Comparison of ENCODE assay signal across 24 cellular contexts in genomic region chr1:226474041-226474440, GRCh38.
"Had no signal": no experiment of that assay in that cellular context is flagged by ENCODE, and none has a peak within 500 bp of the region (broad histone marks: within the 10 kb centered on the region; RNA-seq: fewer than 3 reads in every experiment).

No MANE protein-coding gene starts in this region.

- H3K4me1 ChIP-seq: left lung, right lobe of liver, suprapubic skin, vagina had no signal

- H3K4me2 ChIP-seq: hepatocyte, smooth muscle cell had no signal

- H3K27ac ChIP-seq: heart left ventricle, hepatocyte, left lung, ovary, right lobe of liver, suprapubic skin, transverse colon, vagina had no signal

- H3K79me2 ChIP-seq: hepatocyte had no signal

- H3K4me3 Mint-ChIP-seq: mesothelial cell of epicardium; naive thymus-derived CD4-positive, alpha-beta T cell; nephron; stimulated activated naive CD8-positive, alpha-beta T cell treated with anti-CD3 and anti-CD28 coated beads, Interleukin-15, amount 100 ng/mL, for 72 hours had no signal

- H3K9me3 ChIP-seq: heart left ventricle, left lung, mucosa of descending colon, ovary, right lobe of liver, suprapubic skin, transverse colon, vagina had no signal

- H3K36me3 Mint-ChIP-seq: mesothelial cell of epicardium; naive thymus-derived CD4-positive, alpha-beta T cell had no signal

- H3K9me3 Mint-ChIP-seq: nephron; stimulated activated naive CD8-positive, alpha-beta T cell treated with anti-CD3 and anti-CD28 coated beads, Interleukin-15, amount 100 ng/mL, for 72 hours had no signal

- H2AFZ ChIP-seq: hepatocyte had no signal

- DNase-seq: cortex of kidney; effector CD4-positive, alpha-beta T cell; heart left ventricle; kidney; left lung; mesenchymal stem cell; mucosa of descending colon; naive thymus-derived CD4-positive, alpha-beta T cell; occipital lobe; ovary; right lobe of liver; stimulated activated CD4-positive, alpha-beta T cell treated with anti-CD3 and anti-CD28 coated beads, Interleukin-12 subunit alpha, Interleukin-12 subunit beta, amount 100 ng/mL, for 4 hours; stimulated activated CD4-positive, alpha-beta T cell treated with anti-CD3 and anti-CD28 coated beads, Interleukin-1b, Interleukin-23, amount 100 ng/mL, for 48 hours; stimulated activated CD4-positive, alpha-beta T cell treated with anti-CD3 and anti-CD28 coated beads, Interleukin-4, amount 100 ng/mL, for 1 hour; stimulated activated CD8-positive, alpha-beta memory T cell treated with anti-CD3 and anti-CD28 coated beads, Interleukin-4, amount 100 ng/mL, for 48 hours; stimulated activated naive CD4-positive, alpha-beta T cell; stimulated activated naive CD8-positive, alpha-beta T cell treated with anti-CD3 and anti-CD28 coated beads, Interleukin-15, amount 100 ng/mL, for 72 hours; transverse colon had no signal

- H3K27me3 Mint-ChIP-seq: stimulated activated naive CD8-positive, alpha-beta T cell treated with anti-CD3 and anti-CD28 coated beads, Interleukin-15, amount 100 ng/mL, for 72 hours had no signal

- H3K27ac Mint-ChIP-seq: mesothelial cell of epicardium, nephron had no signal

- H3K4me3 ChIP-seq: heart left ventricle, hepatocyte, left lung, mucosa of descending colon, ovary, right lobe of liver, smooth muscle cell, suprapubic skin, transverse colon, vagina had no signal

- H3K36me3 ChIP-seq: heart left ventricle, left lung, ovary, right lobe of liver, suprapubic skin, transverse colon, vagina had no signal

- H3K27me3 ChIP-seq: heart left ventricle, left lung, ovary, right lobe of liver, suprapubic skin, vagina had no signal
